In the genomic region with DNA sequence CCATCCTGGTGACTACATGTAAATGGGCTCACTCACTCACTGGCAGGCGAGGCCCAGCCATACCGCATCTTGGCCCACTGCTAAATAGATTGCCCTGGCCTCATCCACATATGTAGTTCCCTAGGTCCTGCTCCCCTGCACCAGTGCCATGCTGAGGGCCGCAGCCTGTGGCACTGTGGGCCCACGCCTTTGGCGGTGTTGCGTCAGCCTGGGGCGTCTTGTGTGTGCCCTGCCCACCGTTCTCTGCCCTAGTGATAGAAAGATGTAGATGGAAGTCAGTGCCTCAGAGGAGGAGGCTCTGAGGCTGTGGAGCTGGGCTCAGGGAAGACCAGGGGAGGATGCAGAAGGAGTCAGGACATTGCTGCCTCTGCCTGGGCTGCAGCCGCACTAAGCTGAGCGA, we compare ENCODE assay signal across 18 cellular contexts. TPM values are rescaled to one million over a fixed set of nuclear protein-coding genes. Genes with fewer than 3 reads are reported as not detected.
DNase-seq lines count a peak whose midpoint lies in the region; ATAC-seq and TF ChIP-seq lines count a peak whose summit lies in the region.
"Had no signal": no experiment of that assay in that cellular context is flagged by ENCODE, and none has a peak within 500 bp of the region (broad histone marks: within the 10 kb centered on the region; RNA-seq: fewer than 3 reads in every experiment).

No MANE protein-coding gene starts in this region.

- peak overlapping the region; percentile 12 for H4K8ac ChIP-seq in mesenchymal stem cell (ENCODE audit: low read length)

- no peak overlapping the region for H3K14ac ChIP-seq in mesenchymal stem cell (ENCODE audit: low read length in 2 of 2)

- H3K79me1 ChIP-seq in mesenchymal stem cell (replicated peaks; ENCODE audit: low read length, poor library complexity, severe bottlenecking), result no peaks in the 10 kb centered on the region

- H2BK15ac ChIP-seq in mesenchymal stem cell (ENCODE audit: low read depth, poor library complexity, severe bottlenecking), result no peak overlapping the region

- H3K9me3 Mint-ChIP-seq in natural killer cell treated with Interleukin-12 subunit alpha and Interleukin-12 subunit beta and Interleukin-15 and Interleukin-18, amount 100 ng/mL, for 72 hours, result no peaks in the 10 kb centered on the region
- no peaks in the 10 kb centered on the region for H3K9me3 Mint-ChIP-seq in natural killer cell
- H3K9me3 Mint-ChIP-seq in activated T-helper 1 cell treated with anti-CD3 and anti-CD28 coated beads, Interleukin-12 subunit alpha, Interleukin-12 subunit beta, Interleukin-2, Interleukin-4 antibody, amounts not matched to agents 30 ng/mL and 10 ng/mL and 1 ng/mL, durations not matched to agents 14 hours and 24 hours and 36 hours, result no peaks in the 10 kb centered on the region
- H3K9me3 Mint-ChIP-seq: activated CD4-positive, alpha-beta memory T cell treated with anti-CD3 and anti-CD28 coated beads for 36 hours; type B pancreatic cell had no signal

- no peaks in the 10 kb centered on the region for H3K9me2 ChIP-seq in Karpas-422 (replicated peaks; ENCODE audit: insufficient read depth, low read length)
- H3K9me2 ChIP-seq: SK-N-SH had no signal

- H3K18ac ChIP-seq in mesenchymal stem cell (ENCODE audit: low read depth in 1 of 2, low read length in 2 of 2), result no peak overlapping the region

- ATAC-seq in natural killer cell treated with Interleukin-12 subunit alpha and Interleukin-12 subunit beta and Interleukin-15 and Interleukin-18, amount 100 ng/mL, for 72 hours, result no peak
- ATAC-seq in natural killer cell (no peak), HG02970 (IDR thresholded peaks at IDR 0.05; ENCODE audit: low FRiP score, unreplicated experiment) (no peak)

- H2AFZ ChIP-seq in mesenchymal stem cell (ENCODE audit: low read depth, low read length) (no peak overlapping the region), Karpas-422 (ENCODE audit: low read length) (no peak overlapping the region)

- 96% methylated on average over 10 of the region's 10 CpGs for WGBS in mesenchymal stem cell

- no peak overlapping the region for H2BK5ac ChIP-seq in mesenchymal stem cell (ENCODE audit: low read depth, low read length, poor library complexity, severe bottlenecking)

- peaks cover 17 to 22% of the 10 kb centered on the region in 2 donors for H3K4me1 Mint-ChIP-seq in natural killer cell treated with Interleukin-12 subunit alpha and Interleukin-12 subunit beta and Interleukin-15 and Interleukin-18, amount 100 ng/mL, for 72 hours (ENCODE audit: low read depth in 2 of 2)
- peaks cover 0 to 11% of the 10 kb centered on the region in 2 donors for H3K4me1 Mint-ChIP-seq in natural killer cell
- peaks cover 27% of the 10 kb centered on the region for H3K4me1 Mint-ChIP-seq in activated T-helper 1 cell treated with anti-CD3 and anti-CD28 coated beads, Interleukin-12 subunit alpha, Interleukin-12 subunit beta, Interleukin-2, Interleukin-4 antibody, amounts not matched to agents 30 ng/mL and 10 ng/mL and 1 ng/mL, durations not matched to agents 14 hours and 24 hours and 36 hours (ENCODE audit: low read depth)

- no peak overlapping the region for H3K4me3 ChIP-seq in mesenchymal stem cell (ENCODE audit: insufficient read depth in 1 of 2, low read depth in 1 of 2, low read length in 2 of 2)
- no peak overlapping the region for H3K4me3 ChIP-seq in Karpas-422 (ENCODE audit: low read length)

- H3K27ac ChIP-seq in mesenchymal stem cell (ENCODE audit: low read length, poor library complexity, severe bottlenecking) (no peak overlapping the region), Karpas-422 (ENCODE audit: low read length) (no peak overlapping the region)

- no peaks in the 10 kb centered on the region for H3K36me3 Mint-ChIP-seq in natural killer cell treated with Interleukin-12 subunit alpha and Interleukin-12 subunit beta and Interleukin-15 and Interleukin-18, amount 100 ng/mL, for 72 hours
- H3K36me3 Mint-ChIP-seq in natural killer cell, result no peaks in the 10 kb centered on the region
- H3K36me3 Mint-ChIP-seq in activated T-helper 1 cell treated with anti-CD3 and anti-CD28 coated beads, Interleukin-12 subunit alpha, Interleukin-12 subunit beta, Interleukin-2, Interleukin-4 antibody, amounts not matched to agents 30 ng/mL and 10 ng/mL and 1 ng/mL, durations not matched to agents 14 hours and 24 hours and 36 hours (ENCODE audit: low read depth), result no peaks in the 10 kb centered on the region
- H3K36me3 Mint-ChIP-seq: activated CD4-positive, alpha-beta memory T cell treated with anti-CD3 and anti-CD28 coated beads for 36 hours; type B pancreatic cell had no signal

- H3K9ac ChIP-seq in mesenchymal stem cell (ENCODE audit: low read length) (no peak overlapping the region), Karpas-422 (ENCODE audit: low read length) (no peak overlapping the region)
- H3K9ac ChIP-seq: SK-N-SH had no signal

- H4K20me1 ChIP-seq in Karpas-422 (ENCODE audit: insufficient read depth, low read depth, low read length), result no peaks in the 10 kb centered on the region

- peak overlapping the region; percentile 37 to 87 for H3K27ac Mint-ChIP-seq in natural killer cell treated with Interleukin-12 subunit alpha and Interleukin-12 subunit beta and Interleukin-15 and Interleukin-18, amount 100 ng/mL, for 72 hours
- no peak overlapping the region for H3K27ac Mint-ChIP-seq in natural killer cell
- peak overlapping the region; percentile 19 for H3K27ac Mint-ChIP-seq in activated T-helper 1 cell treated with anti-CD3 and anti-CD28 coated beads, Interleukin-12 subunit alpha, Interleukin-12 subunit beta, Interleukin-2, Interleukin-4 antibody, amounts not matched to agents 30 ng/mL and 10 ng/mL and 1 ng/mL, durations not matched to agents 14 hours and 24 hours and 36 hours
- H3K27ac Mint-ChIP-seq: activated CD4-positive, alpha-beta memory T cell treated with anti-CD3 and anti-CD28 coated beads for 36 hours; type B pancreatic cell had no signal

- no peaks in the 10 kb centered on the region for H3K36me3 ChIP-seq in mesenchymal stem cell (ENCODE audit: control insufficient read depth in 1 of 2, insufficient read depth in 2 of 2, low read depth in 1 of 2, low read length in 2 of 2)
- H3K36me3 ChIP-seq in Karpas-422 (ENCODE audit: insufficient read depth, low read length), result no peaks in the 10 kb centered on the region

- intact Hi-C loops in natural killer cell (cut with micrococcal nuclease), result no loop called here
- intact Hi-C loops in activated T-helper 1 cell treated with anti-CD3 and anti-CD28 coated beads, Interleukin-12 subunit alpha, Interleukin-12 subunit beta, Interleukin-2, Interleukin-4 antibody, amounts not matched to agents 30 ng/mL and 10 ng/mL and 1 ng/mL, durations not matched to agents 14 hours and 24 hours and 36 hours (cut with micrococcal nuclease), result no loop called here

- peaks cover 0 to 2% of the 10 kb centered on the region in 2 experiments for H3K27me3 ChIP-seq in mesenchymal stem cell (ENCODE audit: control insufficient read depth in 1 of 2, insufficient read depth in 1 of 2, low read length in 2 of 2)
- no peaks in the 10 kb centered on the region for H3K27me3 ChIP-seq in Karpas-422 (ENCODE audit: low read length)

- no peaks in the 10 kb centered on the region for H3K27me3 Mint-ChIP-seq in natural killer cell treated with Interleukin-12 subunit alpha and Interleukin-12 subunit beta and Interleukin-15 and Interleukin-18, amount 100 ng/mL, for 72 hours
- no peaks in the 10 kb centered on the region for H3K27me3 Mint-ChIP-seq in natural killer cell (ENCODE audit: low read depth in 2 of 2)
- H3K27me3 Mint-ChIP-seq in activated T-helper 1 cell treated with anti-CD3 and anti-CD28 coated beads, Interleukin-12 subunit alpha, Interleukin-12 subunit beta, Interleukin-2, Interleukin-4 antibody, amounts not matched to agents 30 ng/mL and 10 ng/mL and 1 ng/mL, durations not matched to agents 14 hours and 24 hours and 36 hours (ENCODE audit: insufficient read depth), result peaks cover 2% of the 10 kb centered on the region
- H3K27me3 Mint-ChIP-seq: type B pancreatic cell had no signal

- H3K9me3 ChIP-seq in mesenchymal stem cell (ENCODE audit: control insufficient read depth, low read length) (no peaks in the 10 kb centered on the region), Karpas-422 (ENCODE audit: low read length) (no peaks in the 10 kb centered on the region)
- H3K9me3 ChIP-seq: SK-N-SH had no signal

- H3K4me1 ChIP-seq in mesenchymal stem cell (ENCODE audit: control insufficient read depth, insufficient read depth, low read depth, low read length), result peaks cover 8% of the 10 kb centered on the region
- H3K4me1 ChIP-seq in Karpas-422 (ENCODE audit: low read length), result 0 out of 2 replicates have a peak, but pooled peaks cover 6% of the 10 kb centered on the region

- no peak overlapping the region for H3K4me2 ChIP-seq in mesenchymal stem cell (ENCODE audit: low read length, poor library complexity, severe bottlenecking)
- no peak overlapping the region for H3K4me2 ChIP-seq in Karpas-422 (ENCODE audit: low read depth, low read length, poor library complexity, severe bottlenecking)

- no peak for DNase-seq in natural killer cell treated with Interleukin-12 subunit alpha and Interleukin-12 subunit beta and Interleukin-15 and Interleukin-18, amount 100 ng/mL, for 72 hours (ENCODE audit: low spot score)
- DNase-seq in natural killer cell, result no peak
- no peak for DNase-seq in activated T-helper 1 cell treated with anti-CD3 and anti-CD28 coated beads, Interleukin-12 subunit alpha, Interleukin-12 subunit beta, Interleukin-2, Interleukin-4 antibody, amounts not matched to agents 30 ng/mL and 10 ng/mL and 1 ng/mL, durations not matched to agents 14 hours and 24 hours and 36 hours (ENCODE audit: low spot score)
- DNase-seq in mesenchymal stem cell, result no peak
- no peak for DNase-seq in HUDEP-2 (lab: John Stamatoyannopoulos, UW; ENCODE audit: unreplicated experiment in 76 of 76)
- DNase-seq in Karpas-422, result no peak
- DNase-seq: activated T-cell treated with anti-CD3 and anti-CD28 coated beads for 4 hours, DMS79 treated with DMSO at 0.1 percent for 48 hours, Kasumi-1, NCI-H1694, NCI-H2171 treated with DMSO at 0.1 percent for 48 hours, NCI-H524, T-helper 9 cell, WERI-Rb-1 had no signal

- H3K4me3 Mint-ChIP-seq in natural killer cell treated with Interleukin-12 subunit alpha and Interleukin-12 subunit beta and Interleukin-15 and Interleukin-18, amount 100 ng/mL, for 72 hours, result peak overlapping the region; percentile 35
- no peak overlapping the region for H3K4me3 Mint-ChIP-seq in natural killer cell
- no peak overlapping the region for H3K4me3 Mint-ChIP-seq in activated T-helper 1 cell treated with anti-CD3 and anti-CD28 coated beads, Interleukin-12 subunit alpha, Interleukin-12 subunit beta, Interleukin-2, Interleukin-4 antibody, amounts not matched to agents 30 ng/mL and 10 ng/mL and 1 ng/mL, durations not matched to agents 14 hours and 24 hours and 36 hours
- H3K4me3 Mint-ChIP-seq: activated CD4-positive, alpha-beta memory T cell treated with anti-CD3 and anti-CD28 coated beads for 36 hours; type B pancreatic cell had no signal

- no peak overlapping the region for H2BK120ac ChIP-seq in mesenchymal stem cell (ENCODE audit: low read depth, low read length)

- H3K4ac ChIP-seq in mesenchymal stem cell (ENCODE audit: low read depth in 1 of 2, low read length in 2 of 2), result no peak overlapping the region

- no peak overlapping the region for H4K91ac ChIP-seq in mesenchymal stem cell (ENCODE audit: low read length)

- no peak overlapping the region for H2BK12ac ChIP-seq in mesenchymal stem cell (ENCODE audit: low read length in 2 of 2)

- no peaks in the 10 kb centered on the region for H3K79me2 ChIP-seq in Karpas-422 (ENCODE audit: low read length)

- no peak overlapping the region for H3K23ac ChIP-seq in mesenchymal stem cell (ENCODE audit: low read length in 2 of 2)

- H2AK5ac ChIP-seq in mesenchymal stem cell (ENCODE audit: low read length, severe bottlenecking), result no peak overlapping the region

- no peak for TF ChIP-seq CTCF in natural killer cell (IDR thresholded peaks at IDR 0.05)

RNA-seq across cellular contexts. Expression of a gene that starts 18.9 kb away (rescaled TPM):
- 10 to 100 TPM; 23.2 to 24.5 TPM for total RNA-seq in natural killer cell treated with Interleukin-12 subunit alpha and Interleukin-12 subunit beta and Interleukin-15 and Interleukin-18, amount 100 ng/mL, for 72 hours
- total RNA-seq in natural killer cell, result 10 to 100 TPM; 12.7 to 18.8 (median 13.3) TPM
- 34.1 and 37.6 TPM in 2 replicates for total RNA-seq in activated T-helper 1 cell treated with anti-CD3 and anti-CD28 coated beads, Interleukin-12 subunit alpha, Interleukin-12 subunit beta, Interleukin-2, Interleukin-4 antibody, amounts not matched to agents 30 ng/mL and 10 ng/mL and 1 ng/mL, durations not matched to agents 14 hours and 24 hours and 36 hours
- polyA plus RNA-seq in mesenchymal stem cell (2013, experiment 1 of 2), result 9.6 TPM
- polyA plus RNA-seq in mesenchymal stem cell (2013, experiment 2 of 2), result 12.3 TPM
- total RNA-seq in Karpas-422 (2014; rRNA removed; shearing (Covaris generic); ENCODE audit: low replicate concordance), result 31.3 and 47.9 TPM in 2 replicates

RNA-seq across cellular contexts. Expression of a gene that starts 26.9 kb away (rescaled TPM):
- 100 to 1,000 TPM; 311 to 319 TPM for total RNA-seq in natural killer cell treated with Interleukin-12 subunit alpha and Interleukin-12 subunit beta and Interleukin-15 and Interleukin-18, amount 100 ng/mL, for 72 hours
- total RNA-seq in natural killer cell, result 100 to 1,000 TPM; 378 to 444 (median 428) TPM
- total RNA-seq in activated T-helper 1 cell treated with anti-CD3 and anti-CD28 coated beads, Interleukin-12 subunit alpha, Interleukin-12 subunit beta, Interleukin-2, Interleukin-4 antibody, amounts not matched to agents 30 ng/mL and 10 ng/mL and 1 ng/mL, durations not matched to agents 14 hours and 24 hours and 36 hours, result 268 and 275 TPM in 2 replicates
- 150 TPM for polyA plus RNA-seq in mesenchymal stem cell (2013, experiment 1 of 2)
- 155 TPM for polyA plus RNA-seq in mesenchymal stem cell (2013, experiment 2 of 2)
- 115 and 219 TPM in 2 replicates for total RNA-seq in Karpas-422 (2014; rRNA removed; shearing (Covaris generic); ENCODE audit: low replicate concordance)

RNA-seq across cellular contexts. Expression of a gene that starts 57.4 kb away (rescaled TPM):
- total RNA-seq in natural killer cell treated with Interleukin-12 subunit alpha and Interleukin-12 subunit beta and Interleukin-15 and Interleukin-18, amount 100 ng/mL, for 72 hours, result under 1 TPM; 0.33 to 0.40 TPM
- under 1 TPM in 2 of 3 donors, not detected in 1; 0.14 to 0.21 TPM for total RNA-seq in natural killer cell
- 0.10 and 0.26 TPM in 2 replicates for total RNA-seq in activated T-helper 1 cell treated with anti-CD3 and anti-CD28 coated beads, Interleukin-12 subunit alpha, Interleukin-12 subunit beta, Interleukin-2, Interleukin-4 antibody, amounts not matched to agents 30 ng/mL and 10 ng/mL and 1 ng/mL, durations not matched to agents 14 hours and 24 hours and 36 hours
- polyA plus RNA-seq in mesenchymal stem cell (2013, experiment 1 of 2), result 0.01 TPM
- 0.01 TPM for polyA plus RNA-seq in mesenchymal stem cell (2013, experiment 2 of 2)
- total RNA-seq in Karpas-422 (2014; rRNA removed; shearing (Covaris generic); ENCODE audit: low replicate concordance), result not detected in 2 replicates

Comparison
In these comparisons a context has a peak if more than half of its experiments do, and no peak if none do; other contexts are left out.
1. H3K27ac Mint-ChIP-seq: peak in natural killer cell treated with Interleukin-12 subunit alpha and Interleukin-12 subunit beta and Interleukin-15 and Interleukin-18, amount 100 ng/mL, for 72 hours (2 of 2) and activated T-helper 1 cell treated with anti-CD3 and anti-CD28 coated beads, Interleukin-12 subunit alpha, Interleukin-12 subunit beta, Interleukin-2, Interleukin-4 antibody, amounts not matched to agents 30 ng/mL and 10 ng/mL and 1 ng/mL, durations not matched to agents 14 hours and 24 hours and 36 hours (single experiment); none in natural killer cell (0 of 2).